Comparison of ENCODE assay signal across 16 cellular contexts in the genomic region with DNA sequence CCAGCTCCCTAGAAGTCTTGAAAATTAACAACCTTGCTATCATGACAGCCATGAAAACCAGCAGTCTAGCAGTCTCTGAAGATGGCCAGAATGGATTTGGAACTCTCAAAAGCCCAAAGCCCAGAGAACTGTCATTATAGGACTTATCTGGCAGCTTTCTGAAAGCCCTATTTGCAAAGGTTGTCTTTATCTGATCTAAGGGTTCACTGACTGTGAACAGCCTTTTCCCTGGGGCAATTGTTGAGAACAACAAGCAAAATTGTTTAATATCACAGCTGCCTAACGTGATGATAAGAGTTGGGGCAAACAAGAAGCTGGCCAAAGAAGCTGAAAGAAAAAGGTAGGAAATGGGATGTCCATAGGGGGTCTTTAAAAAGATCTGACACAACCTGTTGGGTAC.
"Had no signal": no experiment of that assay in that cellular context is flagged by ENCODE, and none has a peak within 500 bp of the region (broad histone marks: within the 10 kb centered on the region; RNA-seq: fewer than 3 reads in every experiment).

No MANE protein-coding gene starts in this region.

- ATAC-seq: left lung; stimulated activated naive CD8-positive, alpha-beta T cell treated with anti-CD3 and anti-CD28 coated beads, Interleukin-15, Interleukin-2, amounts not matched to agents 100 U/mL and 50 U/mL, for 24 hours had no signal

- H3K4me1 ChIP-seq: left lung, right atrium auricular region had no signal

- DNase-seq: activated CD4-positive, alpha-beta T cell treated with anti-CD3 and anti-CD28 coated beads for 1 hour; activated CD4-positive, alpha-beta T cell treated with anti-CD3 and anti-CD28 coated beads, Interleukin-2, amount 50 U/mL, for 4 hours; activated gamma-delta T cell; cerebellar nuclear complex; cortex of kidney; erythroblast; hypothalamus; left lung; occipital lobe; stimulated activated CD4-positive, alpha-beta T cell treated with anti-CD3 and anti-CD28 coated beads, Interleukin-2, amount 100 ng/mL, for 24 hours; stimulated activated naive CD8-positive, alpha-beta T cell treated with anti-CD3 and anti-CD28 coated beads, Interleukin-15, Interleukin-2, amounts not matched to agents 100 U/mL and 50 U/mL, for 24 hours; substantia nigra; uterus; WERI-Rb-1 had no signal

- H3K27ac ChIP-seq: left lung, right atrium auricular region, tibial nerve, WERI-Rb-1 had no signal

- H3K4me3 ChIP-seq: left lung, right atrium auricular region, tibial nerve, uterus had no signal

- H3K27me3 ChIP-seq: left lung, right atrium auricular region, tibial nerve, uterus had no signal

- H3K36me3 ChIP-seq: left lung, right atrium auricular region, tibial nerve, uterus, WERI-Rb-1 had no signal
